Comparison of ENCODE assay signal across 22 cellular contexts in genomic region chr7:126809188-126809587, GRCh38.
DNase-seq lines count a peak whose midpoint lies in the region; ATAC-seq, FAIRE-seq and TF ChIP-seq lines count a peak whose summit lies in the region.
"Had no signal": no experiment of that assay in that cellular context is flagged by ENCODE, and none has a peak within 500 bp of the region (broad histone marks: within the 10 kb centered on the region; RNA-seq: fewer than 3 reads in every experiment).

No MANE protein-coding gene starts in this region.

- 0% methylated on average over 1 of the region's 1 CpG for WGBS in A549 (ENCODE audit: missing lambda C conversion rate)
- WGBS in IMR-90 (ENCODE audit: extremely low coverage in 2 of 2, insufficient read length in 1 of 2), 2 experiments = no CpG with 5 or more reads among the region's 1 CpG
- WGBS in K562 (ENCODE audit: insufficient coverage, low coverage, missing lambda C conversion rate) = 0% methylated on average over 1 of the region's 1 CpG

- no peaks in the 10 kb centered on the region for H3K27me3 ChIP-seq in IMR-90 (ENCODE audit: control insufficient read depth, insufficient read depth, low read length)
- no peaks in the 10 kb centered on the region for H3K27me3 ChIP-seq in K562 (ENCODE audit: control insufficient read depth in 2 of 2, insufficient read depth in 2 of 2, low read length in 2 of 2)
- H3K27me3 ChIP-seq: BLaER1 treated with 17β-estradiol and CSF1 and Interleukin-3, amounts not matched to agents 10 nM and 100 nM had no signal

- no peak overlapping the region for H3K23ac ChIP-seq in IMR-90 (ENCODE audit: low read depth, low read length)

- H3K27me3 Mint-ChIP-seq in activated naive CD8-positive, alpha-beta T cell treated with anti-CD3 and anti-CD28 coated beads for 36 hours = peaks cover 10% of the 10 kb centered on the region

- no peak overlapping the region for H3K18ac ChIP-seq in IMR-90 (ENCODE audit: low read depth, low read length)

- TF ChIP-seq CTCF in A549 (IDR thresholded peaks at IDR 0.05) (no peak), IMR-90 (conservative IDR thresholded peaks at IDR 0.05; ENCODE audit: low read depth, low read length) (no peak), K562 (IDR thresholded peaks at IDR 0.05 in 2 of 3, conservative IDR thresholded peaks at IDR 0.05 in 1 of 3; ENCODE audit: insufficient read depth in 2 of 3, low read depth in 1 of 3, low read length in 3 of 3) (no peak)

- H4K5ac ChIP-seq in IMR-90 (ENCODE audit: low read depth, low read length) = no peak overlapping the region

- no peak overlapping the region for H4K8ac ChIP-seq in IMR-90 (ENCODE audit: low read depth in 2 of 2, low read length in 2 of 2)

- H3K4me2 ChIP-seq in A549 (no peak overlapping the region), IMR-90 (ENCODE audit: low read depth, low read length) (no peak overlapping the region), K562 (ENCODE audit: insufficient read depth, low read length) (no peak overlapping the region)
- H3K4me2 ChIP-seq: BLaER1 treated with 17β-estradiol and CSF1 and Interleukin-3, amounts not matched to agents 10 nM and 100 nM had no signal

- TF ChIP-seq EP300 in A549 (IDR thresholded peaks at IDR 0.05) = no peak
- no peak for TF ChIP-seq EP300 in K562 (IDR thresholded peaks at IDR 0.05; ENCODE audit: low read length)

- H3K79me2 ChIP-seq in K562 (ENCODE audit: control insufficient read depth, insufficient read depth, low read length) = no peaks in the 10 kb centered on the region

- no peak overlapping the region for H4K91ac ChIP-seq in IMR-90 (ENCODE audit: insufficient read depth, low read depth, low read length)

- dilution Hi-C loops in IMR-90 (cut with HindIII; ENCODE audit: low sequenced_read_pairs, unreplicated experiment) = no loop called here

- no peak overlapping the region for H3K4ac ChIP-seq in IMR-90 (ENCODE audit: low read depth, low read length)

- H3K79me1 ChIP-seq in IMR-90 (ENCODE audit: low read depth in 1 of 2, low read length in 2 of 2) = no peaks in the 10 kb centered on the region

- H3K4me3 Mint-ChIP-seq in activated naive CD8-positive, alpha-beta T cell treated with anti-CD3 and anti-CD28 coated beads for 36 hours = no peak overlapping the region
- H3K4me3 Mint-ChIP-seq: B cell; CD4-positive, alpha-beta T cell; CD8-positive, alpha-beta T cell had no signal

- no peak overlapping the region for H2BK15ac ChIP-seq in IMR-90 (ENCODE audit: low read depth, low read length)

- no peaks in the 10 kb centered on the region for H3K4me1 ChIP-seq in A549
- H3K4me1 ChIP-seq in IMR-90 (ENCODE audit: control insufficient read depth, insufficient read depth, low read length) = no peaks in the 10 kb centered on the region
- no peaks in the 10 kb centered on the region for H3K4me1 ChIP-seq in K562 (replicated peaks in 1 of 2; ENCODE audit: control insufficient read depth in 2 of 2, insufficient read depth in 2 of 2, low read length in 2 of 2)
- H3K4me1 ChIP-seq: BLaER1 treated with 17β-estradiol and CSF1 and Interleukin-3, amounts not matched to agents 10 nM and 100 nM; Caco-2 had no signal

- H2BK5ac ChIP-seq in IMR-90 (ENCODE audit: low read depth, low read length, poor library complexity, severe bottlenecking) = no peak overlapping the region

- TF ChIP-seq RAD21 in A549 (conservative IDR thresholded peaks at IDR 0.05 in 1 of 2, IDR thresholded peaks at IDR 0.05 in 1 of 2) (no peak), IMR-90 (IDR thresholded peaks at IDR 0.05; ENCODE audit: low read length) (no peak), K562 (CRISPR knock-in tag; conservative IDR thresholded peaks at IDR 0.05 in 1 of 2, IDR thresholded peaks at IDR 0.05 in 1 of 2) (no peak)

- H3K9me3 Mint-ChIP-seq in activated naive CD8-positive, alpha-beta T cell treated with anti-CD3 and anti-CD28 coated beads for 36 hours = no peaks in the 10 kb centered on the region
- H3K9me3 Mint-ChIP-seq: CD4-positive, alpha-beta T cell had no signal

- H2AFZ ChIP-seq in IMR-90 (replicated peaks; ENCODE audit: low read length, poor library complexity) (no peak overlapping the region), K562 (ENCODE audit: low read depth, low read length) (no peak overlapping the region)

- H3K9me1 ChIP-seq in IMR-90 (ENCODE audit: insufficient read depth, low read length) (no peaks in the 10 kb centered on the region), K562 (ENCODE audit: control insufficient read depth, insufficient read depth, low read length) (no peaks in the 10 kb centered on the region)

- H2BK20ac ChIP-seq in IMR-90 (ENCODE audit: low read depth, low read length) = no peak overlapping the region

- no peaks in the 10 kb centered on the region for H3K9me3 ChIP-seq in A549
- H3K9me3 ChIP-seq in IMR-90 (ENCODE audit: control insufficient read depth, insufficient read depth, low read length) = no peaks in the 10 kb centered on the region
- H3K9me3 ChIP-seq in K562 (replicated peaks; ENCODE audit: control insufficient read depth, insufficient read depth, low read depth, low read length) = no peaks in the 10 kb centered on the region
- H3K9me3 ChIP-seq: Caco-2 had no signal

- in situ Hi-C loops in IMR-90 (cut with MboI; ENCODE audit: low sequenced_read_pairs) = loop anchor here (25.0 kb wide), 1 partner anchor 703 kb away; no protein-coding TSS in a partner anchor
- in situ Hi-C loops in K562 (cut with MboI) = no loop called here

- no peaks in the 10 kb centered on the region for H3K36me3 Mint-ChIP-seq in activated naive CD8-positive, alpha-beta T cell treated with anti-CD3 and anti-CD28 coated beads for 36 hours
- H3K36me3 Mint-ChIP-seq: CD8-positive, alpha-beta T cell had no signal

- H3K9ac ChIP-seq in IMR-90 (ENCODE audit: low read depth, low read length) (no peak overlapping the region), K562 (ENCODE audit: insufficient read depth in 1 of 2, low read depth in 2 of 2, low read length in 2 of 2) (no peak overlapping the region)
- H3K9ac ChIP-seq: BLaER1 treated with 17β-estradiol and CSF1 and Interleukin-3, amounts not matched to agents 10 nM and 100 nM had no signal

- H3K27ac ChIP-seq in A549 (no peak overlapping the region), IMR-90 (ENCODE audit: insufficient read depth, low read length) (no peak overlapping the region), K562 (ENCODE audit: extremely low read depth, low read depth, low read length) (no peak overlapping the region)
- H3K27ac ChIP-seq: BLaER1 treated with 17β-estradiol and CSF1 and Interleukin-3, amounts not matched to agents 10 nM and 100 nM; C4-2B had no signal

- CTCF ChIA-PET in A549 (lab: Yijun Ruan, JAX) (no interaction called here), IMR-90 (lab: Yijun Ruan, JAX) (no interaction called here), K562 (lab: Yijun Ruan, JAX; ENCODE audit: low intra/inter-chr PET ratio) (no interaction called here)

- BruUV-seq in IMR-90 (replicated peaks; lab: Mats Ljungman, UMichigan) (no TSS peak), K562 (replicated peaks; lab: Mats Ljungman, UMichigan) (no TSS peak)

- H3K14ac ChIP-seq in IMR-90 (replicated peaks; ENCODE audit: low read depth, low read length) = no peak overlapping the region

- intact Hi-C loops in IMR-90 (cut with micrococcal nuclease) (loop anchor here (10.0 kb wide), 1 partner anchor 636 kb away; no protein-coding TSS in a partner anchor), K562 (cut with micrococcal nuclease) (loop anchor here (10.0 kb wide), 3 partner anchors 596 to 1396 kb away; no protein-coding TSS in a partner anchor)

- no peak overlapping the region for H3K27ac Mint-ChIP-seq in activated naive CD8-positive, alpha-beta T cell treated with anti-CD3 and anti-CD28 coated beads for 36 hours
- H3K27ac Mint-ChIP-seq: B cell; CD4-positive, alpha-beta T cell; CD8-positive, alpha-beta T cell had no signal

- no peak overlapping the region for H3K4me3 ChIP-seq in A549
- no peak overlapping the region for H3K4me3 ChIP-seq in IMR-90 (ENCODE audit: insufficient read depth, low read depth, low read length)
- H3K4me3 ChIP-seq in K562 = no peak overlapping the region
- H3K4me3 ChIP-seq: BLaER1 treated with 17β-estradiol and CSF1 and Interleukin-3, amounts not matched to agents 10 nM and 100 nM had no signal

- POLR2A ChIA-PET in A549 (lab: Yijun Ruan, JAX) = no interaction called here
- POLR2A ChIA-PET in IMR-90 (lab: Charles Lee; ENCODE audit: unreplicated experiment) = no interaction called here
- POLR2A ChIA-PET in K562 (lab: Yijun Ruan, JAX) = no interaction called here

- no peak for TF ChIP-seq POLR2A in A549 (IDR thresholded peaks at IDR 0.05; ENCODE audit: low read length)
- TF ChIP-seq POLR2A in IMR-90 (IDR thresholded peaks at IDR 0.05; ENCODE audit: low read depth, low read length) = no peak
- TF ChIP-seq POLR2A in K562 (conservative IDR thresholded peaks at IDR 0.05) = no peak

- H4K20me1 ChIP-seq in IMR-90 (ENCODE audit: insufficient read depth, low read length) (no peaks in the 10 kb centered on the region), K562 (replicated peaks; ENCODE audit: control insufficient read depth, insufficient read depth, low read length) (no peaks in the 10 kb centered on the region)
- H4K20me1 ChIP-seq: BLaER1 treated with 17β-estradiol and CSF1 and Interleukin-3, amounts not matched to agents 10 nM and 100 nM had no signal

- DNase-seq in A549 (ENCODE audit: low read depth in 1 of 2, low spot score in 1 of 2) (no peak), IMR-90 (no peak), K562 (ENCODE audit: extremely low read depth in 1 of 4, low spot score in 3 of 4) (no peak), NCI-H1694 treated with DMSO at 0.1 percent for 48 hours (lab: John Stamatoyannopoulos, UW) (no peak)
- DNase-seq in activated naive CD8-positive, alpha-beta T cell treated with anti-CD3 and anti-CD28 coated beads for 36 hours = no peak
- DNase-seq in stimulated activated CD4-positive, alpha-beta T cell treated with anti-CD3 and anti-CD28 coated beads, Interleukin-2, amount 100 ng/mL, for 24 hours = no peak
- DNase-seq: 8988T; AML-193; Caco-2; Calu3; CD4-positive, alpha-beta T cell; CD8-positive, alpha-beta T cell; DMS79 treated with DMSO at 0.1 percent for 48 hours; GF-D8 had no signal

- H3K4me1 Mint-ChIP-seq in activated naive CD8-positive, alpha-beta T cell treated with anti-CD3 and anti-CD28 coated beads for 36 hours = no peaks in the 10 kb centered on the region
- H3K4me1 Mint-ChIP-seq: B cell had no signal

- ATAC-seq in A549 (no peak), IMR-90 (ENCODE audit: low read depth) (no peak), K562 (no peak)
- ATAC-seq: CD8-positive, alpha-beta T cell had no signal

- no peak overlapping the region for H2AK5ac ChIP-seq in IMR-90 (ENCODE audit: low read depth, low read length)

- H2AK9ac ChIP-seq in IMR-90 (replicated peaks; ENCODE audit: low read depth, low read length, poor library complexity) = no peak overlapping the region

- H2BK120ac ChIP-seq in IMR-90 (ENCODE audit: low read depth, low read length) = no peak overlapping the region

- H3K56ac ChIP-seq in IMR-90 (ENCODE audit: extremely low read depth, insufficient read depth, low read length) = no peak overlapping the region

- no peaks in the 10 kb centered on the region for H3K36me3 ChIP-seq in IMR-90 (ENCODE audit: control insufficient read depth, insufficient read depth, low read length)
- no peaks in the 10 kb centered on the region for H3K36me3 ChIP-seq in K562 (ENCODE audit: control insufficient read depth, insufficient read depth, low read length)
- H3K36me3 ChIP-seq: BLaER1 treated with 17β-estradiol and CSF1 and Interleukin-3, amounts not matched to agents 10 nM and 100 nM had no signal

- no peak for FAIRE-seq in A549 (lab: Jason Lieb, UNC)
- no peak for FAIRE-seq in K562 (lab: Jason Lieb, UNC)
- FAIRE-seq: A204.1, D721Med, G401.6, GM12891, GM19239 had no signal

Comparison
In these comparisons a context has a peak if more than half of its experiments do, and no peak if none do; other contexts are left out.
1. Of the 35 proteins assayed by ChIP-seq in both K562 and A549: peak only in K562: none; only in A549: MAFK; in both: none; in neither: 34.